In the genomic region with DNA sequence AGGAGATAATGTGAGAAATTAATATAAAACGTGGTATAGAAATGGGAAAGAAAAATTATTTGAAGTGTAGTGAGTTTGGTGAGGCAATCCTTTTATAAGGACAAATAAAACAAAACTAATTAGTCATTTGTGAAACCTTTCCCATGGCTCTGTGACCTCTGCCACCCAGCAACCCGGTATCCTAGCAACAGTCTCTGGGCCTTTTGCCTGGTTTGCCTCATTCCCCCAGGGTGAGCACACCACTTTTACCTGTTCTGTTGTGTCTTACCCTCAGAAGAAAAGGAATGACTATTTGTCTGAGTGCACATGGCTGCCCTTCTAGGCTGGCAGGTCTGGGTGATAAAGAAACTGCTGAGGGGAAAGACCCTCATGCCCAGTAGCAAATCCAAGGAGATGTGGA, we compare ENCODE assay signal across 1 cellular context.
TF ChIP-seq lines count a peak whose summit lies in the region.

No MANE protein-coding gene starts in this region.

TF ChIP-seq in endothelial cell of umbilical vein, 7 proteins besides CTCF, POLR2A, EP300 and RAD21 (continued from another document):
- TF ChIP-seq JUN (IDR thresholded peaks at IDR 0.05; ENCODE audit: borderline replicate concordance, insufficient read depth, insufficient read length, low read depth) (no peak), POLR2AphosphoS5 (IDR thresholded peaks at IDR 0.05; ENCODE audit: insufficient read depth, low read depth, low read length) (no peak)
